12 cellular contexts compared by ENCODE assay signal in the genomic region with DNA sequence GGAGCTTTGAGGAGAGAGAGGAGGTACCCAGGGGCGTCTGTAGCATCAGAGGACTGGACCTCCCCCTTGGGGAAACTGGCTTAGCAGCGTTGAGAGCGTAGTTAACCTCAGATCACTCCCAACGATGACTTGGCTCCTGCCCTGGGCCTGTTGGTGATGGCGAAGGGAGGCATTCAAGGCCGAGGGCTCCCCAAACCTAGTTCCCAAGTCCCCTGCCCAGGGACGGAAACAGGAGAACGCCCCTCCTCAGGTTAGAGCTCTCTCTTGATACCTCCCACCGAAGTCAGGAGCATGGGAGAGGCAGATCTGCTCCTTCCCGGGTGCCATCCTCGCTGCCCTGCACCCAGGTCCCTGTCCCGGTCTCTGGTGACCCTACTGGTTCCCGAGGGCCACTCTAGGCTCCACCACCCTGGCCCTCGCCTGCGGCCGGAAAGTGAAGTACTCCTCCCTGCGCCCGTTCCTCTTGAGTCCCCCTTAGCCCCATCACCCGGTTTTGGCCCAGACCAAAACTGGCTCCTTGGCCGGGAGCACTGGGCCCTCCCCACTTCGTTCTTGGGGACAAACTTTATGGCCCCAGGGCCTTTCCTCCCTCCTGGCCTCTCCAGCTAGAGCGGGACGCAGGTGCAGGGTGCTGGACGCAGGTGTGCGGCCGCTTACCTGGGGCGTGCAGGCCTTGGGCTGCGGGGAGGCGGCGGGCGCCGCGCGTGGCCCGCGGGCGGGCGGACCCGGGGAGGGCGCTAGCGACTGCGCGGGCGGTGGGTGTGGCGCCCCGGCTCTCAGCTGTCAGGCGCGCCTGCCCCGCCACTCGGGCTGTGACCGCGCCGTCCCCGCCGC. TPM values are rescaled to one million over a fixed set of nuclear protein-coding genes. Genes with fewer than 3 reads are reported as not detected.
DNase-seq lines count a peak whose midpoint lies in the region; ATAC-seq, FAIRE-seq and TF ChIP-seq lines count a peak whose summit lies in the region.
"Had no signal": no experiment of that assay in that cellular context is flagged by ENCODE, and none has a peak within 500 bp of the region (broad histone marks: within the 10 kb centered on the region; RNA-seq: fewer than 3 reads in every experiment).

No MANE protein-coding gene starts in this region.

- peak overlapping the region; percentile 28 for H3K18ac ChIP-seq in neuronal stem cell (ENCODE audit: low read length)

- no peak overlapping the region for H4K91ac ChIP-seq in neuronal stem cell (ENCODE audit: low read depth, low read length, poor library complexity)

- SMC1A ChIA-PET in GM12878 (lab: Charles Lee; ENCODE audit: uncharacterized antibody, unreplicated experiment): no interaction called here

- no peaks in the 10 kb centered on the region for H4K20me1 ChIP-seq in GM12878 (ENCODE audit: control insufficient read depth, insufficient read depth)

- no peak for TF ChIP-seq POLR2A in GM12878 (IDR thresholded peaks at IDR 0.05; ENCODE audit: low read depth, low read length)

- no peak overlapping the region for H2AK5ac ChIP-seq in neuronal stem cell (ENCODE audit: low read depth, low read length)

- no peak overlapping the region for H3K14ac ChIP-seq in neuronal stem cell (ENCODE audit: low read length)

- H3K27ac ChIP-seq in HUES48 (ENCODE audit: low read depth, low read length): no peak overlapping the region
- no peak overlapping the region for H3K27ac ChIP-seq in GM12878 (ENCODE audit: control insufficient read depth, insufficient read depth)
- no peak overlapping the region for H3K27ac ChIP-seq in neuronal stem cell (replicated peaks; ENCODE audit: low read length)
- H3K27ac ChIP-seq: cardiac muscle cell had no signal

- H3K27me3 ChIP-seq in HUES48 (ENCODE audit: control insufficient read depth, insufficient read depth, low read length): peaks cover 100% of the 10 kb centered on the region
- H3K27me3 ChIP-seq in GM12878 (replicated peaks in 1 of 2; ENCODE audit: control insufficient read depth in 2 of 2, insufficient read depth in 2 of 2, low read length in 1 of 2): peaks cover 24 to 34% of the 10 kb centered on the region in 2 experiments
- H3K27me3 ChIP-seq in neuronal stem cell (ENCODE audit: control insufficient read depth in 3 of 3, insufficient read depth in 3 of 3, low read depth in 1 of 3, low read length in 3 of 3): peaks cover 78 to 98% (median 98%) of the 10 kb centered on the region in 3 experiments

- no peak overlapping the region for H4K8ac ChIP-seq in neuronal stem cell (ENCODE audit: low read depth, low read length)

- no peak for TF ChIP-seq RAD21 in GM12878 (IDR thresholded peaks at IDR 0.05; ENCODE audit: insufficient read depth, low read depth, low read length)

- in situ Hi-C loops in GM12878 (cut with MboI): no loop called here

- RAD21 ChIA-PET in GM12878 (lab: Charles Lee; ENCODE audit: unreplicated experiment): no interaction called here

- H2AFZ ChIP-seq in GM12878 (ENCODE audit: control insufficient read depth, low read depth, low read length): no peak overlapping the region
- H2AFZ ChIP-seq in neuronal stem cell (ENCODE audit: low read length): peak overlapping the region; percentile 70

- WGBS in GM12878 (ENCODE audit: insufficient coverage, insufficient replicate concordance, low lambda C conversion rate, missing lambda C conversion rate): 28% methylated on average over 32 of the region's 55 CpGs
- WGBS in neuronal stem cell (ENCODE audit: extremely low coverage in 2 of 2, insufficient read length in 2 of 2, insufficient replicate concordance in 1 of 2), 2 donors: no CpG with 5 or more reads among the region's 55 CpGs

- FAIRE-seq in GM12878 (lab: Jason Lieb, UNC): no peak
- FAIRE-seq: A204.1 had no signal

- no peak overlapping the region for H3K4ac ChIP-seq in neuronal stem cell (ENCODE audit: low read length)

- intact Hi-C loops in GM12878 (cut with micrococcal nuclease; ENCODE audit: unreplicated experiment): no loop called here

- H3K23ac ChIP-seq in neuronal stem cell (ENCODE audit: low read depth, low read length, poor library complexity): peak overlapping the region; percentile 55

- H3K4me3 ChIP-seq in HUES48 (ENCODE audit: low read depth, low read length) (peak overlapping the region; percentile 26), GM12878 (no peak overlapping the region), neuronal stem cell (ENCODE audit: low read length in 2 of 2) (peak overlapping the region in 1 of 2 donors; percentile 20)
- H3K4me3 ChIP-seq: cardiac muscle cell, HAP-1 had no signal

- POLR2A ChIA-PET in GM12878 (lab: Charles Lee): no interaction called here

- peak; percentile 58 for DNase-seq in DMS53 (lab: John Stamatoyannopoulos, UW)
- DNase-seq in DMS53 treated with DMSO at 0.1 percent for 48 hours (lab: John Stamatoyannopoulos, UW; ENCODE audit: unreplicated experiment): no peak
- no peak for DNase-seq in GM12878 (ENCODE audit: low read depth, low spot score)
- no peak for DNase-seq in neuronal stem cell (ENCODE audit: low spot score)
- no peak for DNase-seq in ureter (ENCODE audit: low spot score)
- no peak for DNase-seq in SKM-1 (lab: John Stamatoyannopoulos, UW; ENCODE audit: unreplicated experiment)
- no peak for DNase-seq in central memory CD4-positive, alpha-beta T cell

- BruUV-seq in GM12878 (replicated peaks; lab: Mats Ljungman, UMichigan): no TSS peak

- H2BK15ac ChIP-seq in neuronal stem cell (ENCODE audit: low read length): peak overlapping the region; percentile 49

- CTCF ChIA-PET in GM12878 (lab: Yijun Ruan, JAX): interaction anchor here (2.4 kb wide), 1 partner anchor 38 kb away, joined by 5 read pairs; no protein-coding TSS in a partner anchor

- no peak for TF ChIP-seq CTCF in GM12878 (IDR thresholded peaks at IDR 0.05 in 2 of 3, conservative IDR thresholded peaks at IDR 0.05 in 1 of 3; ENCODE audit: control insufficient read depth in 2 of 3, extremely low read depth in 1 of 3, insufficient read depth in 1 of 3, low read depth in 3 of 3, low read length in 3 of 3)

- H3K79me1 ChIP-seq in neuronal stem cell (ENCODE audit: low read depth, low read length): peaks cover 4% of the 10 kb centered on the region

- H3K9ac ChIP-seq in HUES48 (ENCODE audit: low read depth, low read length) (no peak overlapping the region), GM12878 (ENCODE audit: control insufficient read depth, insufficient read depth, low read length) (no peak overlapping the region), neuronal stem cell (ENCODE audit: low read depth, low read length, poor library complexity) (no peak overlapping the region)

- ATAC-seq in GM12878: no peak; the same call in 2 of the 3 replicates

- H3K79me2 ChIP-seq in GM12878 (ENCODE audit: control insufficient read depth, insufficient read depth, low read length): no peaks in the 10 kb centered on the region

- TF ChIP-seq EP300 in GM12878 (IDR thresholded peaks at IDR 0.05; ENCODE audit: borderline replicate concordance in 1 of 2, control insufficient read depth in 1 of 2, low read depth in 2 of 2, low read length in 2 of 2): no peak

- H3K4me2 ChIP-seq in GM12878 (ENCODE audit: control insufficient read depth, insufficient read depth) (peak overlapping the region; percentile 48; the same call in 1 of the 2 replicates), neuronal stem cell (ENCODE audit: insufficient read depth, low read length, poor library complexity, severe bottlenecking) (peak overlapping the region; percentile 49)

- H3K4me1 ChIP-seq in HUES48 (ENCODE audit: control insufficient read depth, insufficient read depth, low read length): peaks cover 44% of the 10 kb centered on the region
- H3K4me1 ChIP-seq in GM12878 (ENCODE audit: control insufficient read depth, insufficient read depth, low read length): no peaks in the 10 kb centered on the region
- H3K4me1 ChIP-seq in neuronal stem cell (ENCODE audit: control insufficient read depth in 2 of 2, insufficient read depth in 1 of 2, low read depth in 1 of 2, low read length in 2 of 2): peaks cover 5 to 20% of the 10 kb centered on the region in 2 donors
- H3K4me1 ChIP-seq: HAP-1 had no signal

- H2BK120ac ChIP-seq in neuronal stem cell (ENCODE audit: low read depth, low read length): no peak overlapping the region

- H3K9me3 ChIP-seq in HUES48 (ENCODE audit: control insufficient read depth, insufficient read depth, low read length) (no peaks in the 10 kb centered on the region), GM12878 (replicated peaks; ENCODE audit: control insufficient read depth, insufficient read depth, low read length) (peaks cover 7% of the 10 kb centered on the region; the same call in 1 of the 3 replicates), neuronal stem cell (replicated peaks in 1 of 2; ENCODE audit: control insufficient read depth in 2 of 2, insufficient read depth in 1 of 2, low read depth in 1 of 2, low read length in 2 of 2) (peaks cover 0 to 11% of the 10 kb centered on the region in 2 donors)
- H3K9me3 ChIP-seq: HAP-1 had no signal

- peak overlapping the region; percentile 13 for H2BK5ac ChIP-seq in neuronal stem cell (ENCODE audit: low read length)

- H3K36me3 ChIP-seq in HUES48 (ENCODE audit: control insufficient read depth, insufficient read depth, low read length) (no peaks in the 10 kb centered on the region), GM12878 (ENCODE audit: control insufficient read depth in 2 of 2, insufficient read depth in 2 of 2, low read length in 1 of 2) (no peaks in the 10 kb centered on the region), neuronal stem cell (replicated peaks in 1 of 2; ENCODE audit: control insufficient read depth in 2 of 2, insufficient read depth in 2 of 2, low read length in 2 of 2) (no peaks in the 10 kb centered on the region)
- H3K36me3 ChIP-seq: cardiac muscle cell, HAP-1 had no signal

- H2BK12ac ChIP-seq in neuronal stem cell (ENCODE audit: low read length): no peak overlapping the region

RNA-seq across cellular contexts. Expression of a gene that starts 2.6 kb away (rescaled TPM):
- 2.0 and 2.2 TPM in 2 replicates for total RNA-seq in GM12878 (2013; cell fraction: nucleolus; rRNA removed)
- total RNA-seq in GM12878 (2014; rRNA removed): 0.11 and 0.28 TPM in 2 replicates
- total RNA-seq in GM12878 (2014; rRNA removed; fragmentation: Illumina TruSeq; extraction: Trizol): 0.04 and 0.05 TPM in 2 replicates
- total RNA-seq in GM12878 (2021): 0.35 and 0.36 TPM in 2 replicates
- polyA plus RNA-seq in GM12878 (2011; ENCODE audit: low read depth): 0.08 TPM
- 0.03 and 0.05 TPM in 2 replicates for polyA plus RNA-seq in GM12878 (2011; rRNA removed)
- polyA plus RNA-seq in GM12878 (2011; cell fraction: cytosol; rRNA removed): 0.09 and 0.12 TPM in 2 replicates
- polyA plus RNA-seq in GM12878 (2011; cell fraction: nucleus; rRNA removed): 0.69 and 0.94 TPM in 2 replicates
- polyA plus RNA-seq in GM12878 (2012): 0.17 and 0.24 TPM in 2 replicates
- polyA plus RNA-seq in GM12878 (2014; fragmentation: Illumina TruSeq; extraction: Trizol): 0.04 and 0.08 TPM in 2 replicates
- polyA plus RNA-seq in GM12878 (2014; fragmentation: Nextera tagmentation; extraction: Ambion mirVana): not detected
- 0.06 and 0.14 TPM in 2 replicates for polyA plus RNA-seq in GM12878 (2014; rRNA removed)
- polyA plus RNA-seq in GM12878 (2016; fragmentation: Nextera tagmentation; extraction: Ambion mirVana): not detected
- 0.37 and 0.52 TPM in 2 replicates for polyA minus RNA-seq in GM12878 (2011; rRNA and poly(A)+ RNA removed)
- polyA minus RNA-seq in GM12878 (2011; cell fraction: cytosol; rRNA and poly(A)+ RNA removed): 0.31 and 0.53 TPM in 2 replicates
- 0.24 and 0.57 TPM in 2 replicates for polyA minus RNA-seq in GM12878 (2011; cell fraction: nucleus; rRNA and poly(A)+ RNA removed)
- 0.24 TPM for polyA plus RNA-seq in neuronal stem cell (2013, experiment 1 of 2)
- 0.21 TPM for polyA plus RNA-seq in neuronal stem cell (2013, experiment 2 of 2)
- 0.60 TPM for total RNA-seq in ureter
- total RNA-seq: HT1080 had no signal
- polyA plus RNA-seq: cardiac muscle cell had no signal

RNA-seq across cellular contexts. Expression of a gene that starts 17.1 kb away (rescaled TPM):
- not detected in 2 replicates for total RNA-seq in GM12878 (2013; cell fraction: nucleolus; rRNA removed)
- not detected in 2 replicates for total RNA-seq in GM12878 (2014; rRNA removed)
- not detected in 2 replicates for total RNA-seq in GM12878 (2014; rRNA removed; fragmentation: Illumina TruSeq; extraction: Trizol)
- not detected in 2 replicates for total RNA-seq in GM12878 (2021)
- not detected for polyA plus RNA-seq in GM12878 (2011; ENCODE audit: low read depth)
- polyA plus RNA-seq in GM12878 (2011; rRNA removed): not detected in 2 replicates
- polyA plus RNA-seq in GM12878 (2011; cell fraction: cytosol; rRNA removed): not detected in 2 replicates
- polyA plus RNA-seq in GM12878 (2011; cell fraction: nucleus; rRNA removed): not detected in 2 replicates
- polyA plus RNA-seq in GM12878 (2012): not detected in 2 replicates
- not detected in 2 replicates for polyA plus RNA-seq in GM12878 (2014; fragmentation: Illumina TruSeq; extraction: Trizol)
- polyA plus RNA-seq in GM12878 (2014; fragmentation: Nextera tagmentation; extraction: Ambion mirVana): not detected
- not detected in 2 replicates for polyA plus RNA-seq in GM12878 (2014; rRNA removed)
- polyA plus RNA-seq in GM12878 (2016; fragmentation: Nextera tagmentation; extraction: Ambion mirVana): not detected
- 1,322 TPM in 1 of 2 replicates, not detected in the other for polyA minus RNA-seq in GM12878 (2011; rRNA and poly(A)+ RNA removed)
- polyA minus RNA-seq in GM12878 (2011; cell fraction: cytosol; rRNA and poly(A)+ RNA removed): not detected in 2 replicates
- polyA minus RNA-seq in GM12878 (2011; cell fraction: nucleus; rRNA and poly(A)+ RNA removed): under 0.01 TPM in 1 of 2 replicates, not detected in the other
- not detected for polyA plus RNA-seq in neuronal stem cell (2013, experiment 1 of 2)
- polyA plus RNA-seq in neuronal stem cell (2013, experiment 2 of 2): not detected
- not detected for total RNA-seq in ureter
- total RNA-seq: cardiac muscle cell, HT1080 had no signal
- polyA plus RNA-seq: cardiac muscle cell had no signal
